Comparison of ENCODE assay signal across 27 cellular contexts in genomic region chr6:1865585-1865984, GRCh38.
DNase-seq lines count a peak whose midpoint lies in the region; ATAC-seq and TF ChIP-seq lines count a peak whose summit lies in the region.
"Had no signal": no experiment of that assay in that cellular context is flagged by ENCODE, and none has a peak within 500 bp of the region (broad histone marks: within the 10 kb centered on the region; RNA-seq: fewer than 3 reads in every experiment).

No MANE protein-coding gene starts in this region.

- no peaks in the 10 kb centered on the region for H3K9me3 Mint-ChIP-seq in natural killer cell
- H3K9me3 Mint-ChIP-seq in activated naive CD4-positive, alpha-beta T cell treated with anti-CD3 and anti-CD28 coated beads for 36 hours, result no peaks in the 10 kb centered on the region
- H3K9me3 Mint-ChIP-seq: activated naive CD8-positive, alpha-beta T cell treated with anti-CD3 and anti-CD28 coated beads for 36 hours; CD4-positive, alpha-beta memory T cell; naive thymus-derived CD4-positive, alpha-beta T cell; stimulated activated naive B cell treated with anti-CD40 and anti-IgM and Interleukin-4, amounts not matched to agents 10 μg/mL and 1 μg/mL and 100 μg/mL, for 72 hours had no signal

- H3K36me3 Mint-ChIP-seq in natural killer cell, result no peaks in the 10 kb centered on the region
- H3K36me3 Mint-ChIP-seq in activated naive CD4-positive, alpha-beta T cell treated with anti-CD3 and anti-CD28 coated beads for 36 hours (ENCODE audit: low read depth), result no peaks in the 10 kb centered on the region
- H3K36me3 Mint-ChIP-seq: activated naive CD8-positive, alpha-beta T cell treated with anti-CD3 and anti-CD28 coated beads for 36 hours; CD4-positive, alpha-beta memory T cell had no signal

- no peak overlapping the region for H3K27ac Mint-ChIP-seq in natural killer cell
- H3K27ac Mint-ChIP-seq in activated naive CD4-positive, alpha-beta T cell treated with anti-CD3 and anti-CD28 coated beads for 36 hours, result no peak overlapping the region
- H3K27ac Mint-ChIP-seq: activated naive CD8-positive, alpha-beta T cell treated with anti-CD3 and anti-CD28 coated beads for 36 hours; CD4-positive, alpha-beta memory T cell; naive thymus-derived CD4-positive, alpha-beta T cell; stimulated activated naive B cell treated with anti-CD40 and anti-IgM and Interleukin-4, amounts not matched to agents 10 μg/mL and 1 μg/mL and 100 μg/mL, for 72 hours had no signal

- no peaks in the 10 kb centered on the region for H3K27me3 Mint-ChIP-seq in natural killer cell (ENCODE audit: low read depth in 2 of 2)
- no peaks in the 10 kb centered on the region for H3K27me3 Mint-ChIP-seq in activated naive CD4-positive, alpha-beta T cell treated with anti-CD3 and anti-CD28 coated beads for 36 hours (ENCODE audit: low read depth)
- H3K27me3 Mint-ChIP-seq: activated naive CD8-positive, alpha-beta T cell treated with anti-CD3 and anti-CD28 coated beads for 36 hours; CD4-positive, alpha-beta memory T cell; stimulated activated naive B cell treated with anti-CD40 and anti-IgM and Interleukin-4, amounts not matched to agents 10 μg/mL and 1 μg/mL and 100 μg/mL, for 72 hours had no signal

- DNase-seq in NCI-H82 (lab: John Stamatoyannopoulos, UW), result peak; percentile 10
- no peak for DNase-seq in NCI-H82 treated with DMSO at 0.1 percent for 48 hours (lab: John Stamatoyannopoulos, UW; ENCODE audit: unreplicated experiment)
- peak; percentile 72 for DNase-seq in epidermal melanocyte (ENCODE audit: insufficient read length, low spot score)
- peak; percentile 59 for DNase-seq in midbrain (lab: John Stamatoyannopoulos, UW)
- DNase-seq in natural killer cell, result no peak
- no peak for DNase-seq in activated naive CD4-positive, alpha-beta T cell treated with anti-CD3 and anti-CD28 coated beads for 36 hours
- DNase-seq: activated CD4-positive, alpha-beta T cell treated with anti-CD3 and anti-CD28 coated beads for 48 hours; activated CD8-positive, alpha-beta memory T cell treated with anti-CD3 and anti-CD28 coated beads for 24 hours; activated effector memory CD4-positive, alpha-beta T cell treated with Interleukin-2 at 50 U/mL for 16 hours; activated naive CD8-positive, alpha-beta T cell treated with anti-CD3 and anti-CD28 coated beads for 36 hours; aorta; CD4-positive, alpha-beta memory T cell; cortex of kidney; foreskin fibroblast; left lung; naive thymus-derived CD4-positive, alpha-beta T cell; NCI-H1417 treated with DMSO at 0.1 percent for 48 hours; NCI-H2081 treated with DMSO at 0.1 percent for 48 hours; NCI-H446; PC-9; Right ventricle myocardium superior; sigmoid colon; stimulated activated naive B cell treated with anti-CD40 and anti-IgM and Interleukin-4, amounts not matched to agents 10 μg/mL and 1 μg/mL and 100 μg/mL, for 72 hours; T-helper 9 cell had no signal

- intact Hi-C loops in natural killer cell (cut with micrococcal nuclease), result no loop called here
- intact Hi-C loops in activated naive CD4-positive, alpha-beta T cell treated with anti-CD3 and anti-CD28 coated beads for 36 hours (cut with micrococcal nuclease), result no loop called here

- no peak for TF ChIP-seq CTCF in natural killer cell (IDR thresholded peaks at IDR 0.05)

- ATAC-seq in HG03025 (IDR thresholded peaks at IDR 0.05; ENCODE audit: low FRiP score, unreplicated experiment), result no peak
- ATAC-seq in natural killer cell, result no peak
- ATAC-seq in GM19328 (IDR thresholded peaks at IDR 0.05; ENCODE audit: unreplicated experiment), result no peak
- ATAC-seq: esophagus mucosa; left lung; naive thymus-derived CD4-positive, alpha-beta T cell; stimulated activated naive B cell treated with anti-CD40 and anti-IgM and Interleukin-4, amounts not matched to agents 10 μg/mL and 1 μg/mL and 100 μg/mL, for 72 hours had no signal

- CTCF ChIA-PET in activated naive CD4-positive, alpha-beta T cell treated with anti-CD3 and anti-CD28 coated beads for 36 hours (lab: Charles Lee), result no interaction called here

- no peaks in the 10 kb centered on the region for H3K4me1 Mint-ChIP-seq in natural killer cell
- H3K4me1 Mint-ChIP-seq in activated naive CD4-positive, alpha-beta T cell treated with anti-CD3 and anti-CD28 coated beads for 36 hours (ENCODE audit: low read depth), result no peaks in the 10 kb centered on the region
- H3K4me1 Mint-ChIP-seq: CD4-positive, alpha-beta memory T cell had no signal

- H3K4me3 Mint-ChIP-seq in natural killer cell, result no peak overlapping the region
- H3K4me3 Mint-ChIP-seq in activated naive CD4-positive, alpha-beta T cell treated with anti-CD3 and anti-CD28 coated beads for 36 hours, result no peak overlapping the region
- H3K4me3 Mint-ChIP-seq: activated naive CD8-positive, alpha-beta T cell treated with anti-CD3 and anti-CD28 coated beads for 36 hours; CD4-positive, alpha-beta memory T cell; naive thymus-derived CD4-positive, alpha-beta T cell; stimulated activated naive B cell treated with anti-CD40 and anti-IgM and Interleukin-4, amounts not matched to agents 10 μg/mL and 1 μg/mL and 100 μg/mL, for 72 hours had no signal

Comparison
In these comparisons a context has a peak if more than half of its experiments do, and no peak if none do; other contexts are left out.
1. DNase-seq: peak in NCI-H82 (single experiment), epidermal melanocyte (single experiment) and midbrain (single experiment); none in NCI-H82 treated with DMSO at 0.1 percent for 48 hours (single experiment), natural killer cell (single experiment) and activated naive CD4-positive, alpha-beta T cell treated with anti-CD3 and anti-CD28 coated beads for 36 hours (single experiment).